In genomic region chr7:101379302-101379701, GRCh38 we compare ENCODE assay signal across 21 cellular contexts. TPM values are rescaled to one million over a fixed set of nuclear protein-coding genes. Genes with fewer than 3 reads are reported as not detected.
DNase-seq lines count a peak whose midpoint lies in the region; ATAC-seq, FAIRE-seq and TF ChIP-seq lines count a peak whose summit lies in the region.
"Had no signal": no experiment of that assay in that cellular context is flagged by ENCODE, and none has a peak within 500 bp of the region (broad histone marks: within the 10 kb centered on the region; RNA-seq: fewer than 3 reads in every experiment).

No MANE protein-coding gene starts in this region.

- peak overlapping the region; percentile 86 to 97 (median 93); a peak in 6 of 7 replicates for H3K27ac Mint-ChIP-seq in H9
- H3K27ac Mint-ChIP-seq in astrocyte (ENCODE audit: unreplicated experiment): peak overlapping the region; percentile 29
- H3K27ac Mint-ChIP-seq: CD4-positive, alpha-beta T cell had no signal

- H3K4ac ChIP-seq in H9 (ENCODE audit: low read depth, low read length): no peak overlapping the region
- no peak overlapping the region for H3K4ac ChIP-seq in mesendoderm (ENCODE audit: low read depth, low read length)
- H3K4ac ChIP-seq in trophoblast cell (ENCODE audit: low read depth, low read length): peak overlapping the region; percentile 61

- H4K91ac ChIP-seq in H9 (ENCODE audit: insufficient read length, low read depth, low read length): no peak overlapping the region
- H4K91ac ChIP-seq in trophoblast cell (ENCODE audit: low read depth, low read length): peak overlapping the region; percentile 95

- no peaks in the 10 kb centered on the region for H3K23me2 ChIP-seq in H9 (ENCODE audit: insufficient read length, low read depth, low read length, poor library complexity, severe bottlenecking)

- H4K5ac ChIP-seq in H9 (ENCODE audit: insufficient read length, low read depth, low read length): no peak overlapping the region
- no peak overlapping the region for H4K5ac ChIP-seq in mesendoderm (ENCODE audit: low read length)

- H3K27ac ChIP-seq in H9 (ENCODE audit: insufficient read length, low read depth, low read length) (no peak overlapping the region), astrocyte (ENCODE audit: low read depth, low read length) (no peak overlapping the region), mesendoderm (ENCODE audit: low read depth, low read length) (peak overlapping the region; percentile 66), trophoblast cell (ENCODE audit: low read depth, low read length) (peak overlapping the region; percentile 97)

- no peaks in the 10 kb centered on the region for H3K27me3 ChIP-seq in H9 (ENCODE audit: insufficient read depth, low read length)
- H3K27me3 ChIP-seq in astrocyte (ENCODE audit: insufficient read depth, low read length): peaks cover 7% of the 10 kb centered on the region
- no peaks in the 10 kb centered on the region for H3K27me3 ChIP-seq in mesendoderm (ENCODE audit: insufficient read depth, low read length, poor library complexity)
- no peaks in the 10 kb centered on the region for H3K27me3 ChIP-seq in trophoblast cell (ENCODE audit: insufficient read depth, low read length)
- H3K27me3 ChIP-seq: MG63 had no signal

- no peak overlapping the region for H2BK20ac ChIP-seq in H9 (ENCODE audit: low read depth, low read length, poor library complexity, severe bottlenecking)

- peaks cover 14 to 15% of the 10 kb centered on the region in 2 experiments for H3K4me1 Mint-ChIP-seq in H9
- peaks cover 24% of the 10 kb centered on the region for H3K4me1 Mint-ChIP-seq in astrocyte (ENCODE audit: low read depth, unreplicated experiment)

- H3K36me3 Mint-ChIP-seq in H9 (ENCODE audit: insufficient read depth in 1 of 3, low read depth in 3 of 3): peaks cover 31 to 60% (median 53%) of the 10 kb centered on the region in 3 experiments
- H3K36me3 Mint-ChIP-seq in astrocyte (ENCODE audit: low read depth, unreplicated experiment): no peaks in the 10 kb centered on the region

- WGBS in H9 (ENCODE audit: extremely low coverage, insufficient read length, low lambda C conversion rate): no CpG with 5 or more reads among the region's 4 CpGs
- WGBS in mesendoderm (ENCODE audit: extremely low coverage, insufficient coverage, low lambda C conversion rate): no CpG with 5 or more reads among the region's 4 CpGs
- no CpG with 5 or more reads among the region's 4 CpGs for WGBS in trophoblast cell (ENCODE audit: extremely low coverage, insufficient coverage, insufficient read length)

- H3K79me2 ChIP-seq in H9 (ENCODE audit: insufficient read depth, low read length) (no peaks in the 10 kb centered on the region), astrocyte (ENCODE audit: insufficient read depth, low read length) (no peaks in the 10 kb centered on the region), mesendoderm (ENCODE audit: control insufficient read depth, insufficient read depth, low read length) (peaks cover 4% of the 10 kb centered on the region), trophoblast cell (ENCODE audit: control insufficient read depth, insufficient read depth, low read length, poor library complexity) (peaks cover 8% of the 10 kb centered on the region)

- H3K4me3 Mint-ChIP-seq in H9 (no peak overlapping the region), astrocyte (ENCODE audit: unreplicated experiment) (no peak overlapping the region)
- H3K4me3 Mint-ChIP-seq: CD4-positive, alpha-beta T cell had no signal

- no peak for TF ChIP-seq CTCF in H9 (conservative IDR thresholded peaks at IDR 0.05)
- no peak for TF ChIP-seq CTCF in astrocyte (IDR thresholded peaks at IDR 0.05; ENCODE audit: insufficient read depth, low read depth, low read length)

- H3K9me3 Mint-ChIP-seq in H9 (peaks cover 11 to 14% of the 10 kb centered on the region in 2 experiments), astrocyte (ENCODE audit: unreplicated experiment) (peaks cover 7% of the 10 kb centered on the region)
- H3K9me3 Mint-ChIP-seq: CD4-positive, alpha-beta T cell had no signal

- H4K12ac ChIP-seq in trophoblast cell (ENCODE audit: low read depth, low read length): peak overlapping the region; percentile 40

- no peaks in the 10 kb centered on the region for H3K79me1 ChIP-seq in H9 (ENCODE audit: insufficient read depth, low read depth, low read length, poor library complexity, severe bottlenecking)
- H3K79me1 ChIP-seq in mesendoderm (ENCODE audit: low read length): peaks cover 5% of the 10 kb centered on the region
- peaks cover 26% of the 10 kb centered on the region for H3K79me1 ChIP-seq in trophoblast cell (ENCODE audit: low read length)

- H2BK15ac ChIP-seq in H9 (ENCODE audit: low read depth, low read length) (no peak overlapping the region), mesendoderm (replicated peaks; ENCODE audit: low read depth) (no peak overlapping the region)

- H3K4me1 ChIP-seq in H9 (ENCODE audit: insufficient read depth, low read length) (0 out of 2 replicates have a peak, but pooled peaks cover 3% of the 10 kb centered on the region), astrocyte (ENCODE audit: insufficient read depth, low read length) (peaks cover 3% of the 10 kb centered on the region), mesendoderm (ENCODE audit: control insufficient read depth, low read depth, low read length) (peaks cover 2% of the 10 kb centered on the region), trophoblast cell (ENCODE audit: control insufficient read depth in 1 of 2, insufficient read depth in 2 of 2, low read length in 2 of 2) (peaks cover 27% of the 10 kb centered on the region in 2 experiments)

- FAIRE-seq in astrocyte (lab: Jason Lieb, UNC): no peak

- H3K36me3 ChIP-seq in astrocyte (ENCODE audit: insufficient read depth, low read length) (no peaks in the 10 kb centered on the region), mesendoderm (ENCODE audit: control insufficient read depth, insufficient read depth, low read length) (no peaks in the 10 kb centered on the region), trophoblast cell (ENCODE audit: control insufficient read depth in 1 of 2, insufficient read depth in 2 of 2, low read length in 2 of 2) (peaks cover 0 to 2% of the 10 kb centered on the region in 2 experiments)
- H3K36me3 ChIP-seq: MG63 had no signal

- no peak for ATAC-seq in GM19467 (IDR thresholded peaks at IDR 0.05; ENCODE audit: unreplicated experiment)
- ATAC-seq: HCT116 had no signal

- H4K8ac ChIP-seq in H9 (replicated peaks; ENCODE audit: insufficient read length, low read depth, low read length) (no peak overlapping the region), mesendoderm (ENCODE audit: low read depth, low read length) (no peak overlapping the region), trophoblast cell (ENCODE audit: low read depth, low read length) (peak overlapping the region; percentile 87)

- H3K9ac ChIP-seq in H9 (ENCODE audit: extremely low read depth, insufficient read length, low read length) (no peak overlapping the region), astrocyte (ENCODE audit: low read length) (no peak overlapping the region), mesendoderm (ENCODE audit: low read length) (no peak overlapping the region), trophoblast cell (ENCODE audit: low read length) (no peak overlapping the region)

- H3K4me3 ChIP-seq in astrocyte (ENCODE audit: insufficient read depth, low read depth, low read length) (no peak overlapping the region), mesendoderm (ENCODE audit: low read length) (no peak overlapping the region), trophoblast cell (ENCODE audit: low read depth, low read length) (no peak overlapping the region)
- H3K4me3 ChIP-seq: MG63 had no signal

- H3K14ac ChIP-seq in H9 (ENCODE audit: insufficient read depth, low read length) (no peak overlapping the region), trophoblast cell (ENCODE audit: low read length) (peak overlapping the region; percentile 94)

- H3K23ac ChIP-seq in H9 (ENCODE audit: insufficient read length, low read depth, low read length): no peak overlapping the region
- H3K23ac ChIP-seq in mesendoderm (ENCODE audit: low read length): peak overlapping the region; percentile 18
- H3K23ac ChIP-seq in trophoblast cell (ENCODE audit: low read length): peak overlapping the region; percentile 64

- no peak overlapping the region for H2AFZ ChIP-seq in H9 (ENCODE audit: low read length)
- peak overlapping the region; percentile 26 for H2AFZ ChIP-seq in astrocyte (ENCODE audit: low read depth, low read length)
- peak overlapping the region; percentile 48 for H2AFZ ChIP-seq in trophoblast cell (ENCODE audit: insufficient read depth, low read length, poor library complexity)

- H3K9me3 ChIP-seq in H9 (ENCODE audit: control insufficient read depth, low read depth, low read length): peaks cover 8% of the 10 kb centered on the region
- no peaks in the 10 kb centered on the region for H3K9me3 ChIP-seq in astrocyte (ENCODE audit: insufficient read depth, low read depth, low read length)
- H3K9me3 ChIP-seq in trophoblast cell (ENCODE audit: insufficient read depth, low read depth, low read length): peaks cover 3% of the 10 kb centered on the region
- H3K9me3 ChIP-seq: MG63 had no signal

- DNase-seq in H9: no peak
- DNase-seq in astrocyte (ENCODE audit: low read depth): no peak
- no peak for DNase-seq in mesendoderm
- DNase-seq in trophoblast cell: no peak
- no peak for DNase-seq in NCI-H1417 treated with DMSO at 0.1 percent for 48 hours (lab: John Stamatoyannopoulos, UW)
- no peak for DNase-seq in epidermal melanocyte (ENCODE audit: insufficient read length, low spot score)
- DNase-seq in GM03348 (ENCODE audit: low spot score): no peak
- DNase-seq: Calu3; CD4-positive, alpha-beta T cell; DMS53; Karpas-422; NCI-H1092; NCI-H187; NCI-H2171; NCI-H446 treated with DMSO at 0.1 percent for 48 hours; NK-92 treated with Interleukin-12 subunit alpha and Interleukin-12 subunit beta, amount 100 ng/mL, for 24 hours; SHP77 treated with DMSO at 0.1 percent for 48 hours had no signal

- H3T11ph ChIP-seq in H9 (ENCODE audit: low read length): no peak overlapping the region

- H3K56ac ChIP-seq in H9 (ENCODE audit: insufficient read length, low read depth, low read length) (no peak overlapping the region), mesendoderm (ENCODE audit: low read length) (peak overlapping the region; percentile 28)

- H2BK120ac ChIP-seq in H9 (ENCODE audit: low read depth, low read length, poor library complexity, severe bottlenecking) (no peak overlapping the region), mesendoderm (ENCODE audit: low read depth, low read length) (no peak overlapping the region), trophoblast cell (ENCODE audit: insufficient read depth, low read length, poor library complexity) (peak overlapping the region; percentile 99)

- H4K20me1 ChIP-seq in H9 (ENCODE audit: control insufficient read depth, insufficient read depth, insufficient read length): no peaks in the 10 kb centered on the region
- H4K20me1 ChIP-seq in astrocyte (ENCODE audit: insufficient read depth, low read length): no peaks in the 10 kb centered on the region

- no peak overlapping the region for H3K4me2 ChIP-seq in H9 (ENCODE audit: insufficient read depth, insufficient read length, low read length)
- no peak overlapping the region for H3K4me2 ChIP-seq in astrocyte (ENCODE audit: low read length)
- H3K4me2 ChIP-seq in mesendoderm (ENCODE audit: low read length): no peak overlapping the region
- H3K4me2 ChIP-seq in trophoblast cell (ENCODE audit: low read length): peak overlapping the region; percentile 19

- no peak overlapping the region for H2BK12ac ChIP-seq in H9 (ENCODE audit: insufficient read length, low read depth, low read length)
- H2BK12ac ChIP-seq in trophoblast cell (ENCODE audit: low read length): peak overlapping the region; percentile 95

- H2AK5ac ChIP-seq in H9 (ENCODE audit: insufficient read length, low read length) (no peak overlapping the region), mesendoderm (ENCODE audit: low read length) (no peak overlapping the region), trophoblast cell (ENCODE audit: low read length) (peak overlapping the region; percentile 96)

- H3K27me3 Mint-ChIP-seq in H9 (ENCODE audit: low read depth) (no peaks in the 10 kb centered on the region), astrocyte (ENCODE audit: low read depth, unreplicated experiment) (no peaks in the 10 kb centered on the region)
- H3K27me3 Mint-ChIP-seq: CD4-positive, alpha-beta T cell had no signal

- H2BK5ac ChIP-seq in H9 (ENCODE audit: insufficient read length, low read length) (no peak overlapping the region), mesendoderm (ENCODE audit: low read length) (peak overlapping the region; percentile 1), trophoblast cell (ENCODE audit: low read depth, low read length, poor library complexity) (peak overlapping the region; percentile 96)

- H3K18ac ChIP-seq in H9 (ENCODE audit: insufficient read length, low read depth, low read length) (no peak overlapping the region), mesendoderm (ENCODE audit: low read length) (no peak overlapping the region), trophoblast cell (ENCODE audit: low read length) (peak overlapping the region; percentile 96)

RNA-seq across cellular contexts. Expression of gene COL26A1, which starts 16.6 kb away (rescaled TPM):
- total RNA-seq in H9 (2021) (41.5 and 42.6 TPM in 2 replicates), astrocyte (6.8 and 7.1 TPM in 2 replicates)
- polyA plus RNA-seq in mesendoderm (2013, experiment 1 of 2): 38.5 TPM
- 40.8 TPM for polyA plus RNA-seq in mesendoderm (2013, experiment 2 of 2)
- 121 and 128 TPM in 2 replicates for polyA plus RNA-seq in trophoblast cell (2013)
- total RNA-seq: Calu3; CD4-positive, alpha-beta T cell; OCI-LY7 had no signal

RNA-seq across cellular contexts. Expression of gene IFT22, which starts 57.7 kb away (rescaled TPM):
- 19.8 and 21.3 TPM in 2 replicates for total RNA-seq in H9 (2021)
- 20.9 and 23.5 TPM in 2 replicates for total RNA-seq in astrocyte
- 24.3 TPM for polyA plus RNA-seq in mesendoderm (2013, experiment 1 of 2)
- polyA plus RNA-seq in mesendoderm (2013, experiment 2 of 2): 23.9 TPM
- polyA plus RNA-seq in trophoblast cell (2013): 24.4 and 26.1 TPM in 2 replicates

Comparison
In these comparisons a context has a peak if more than half of its experiments do, and no peak if none do; other contexts are left out.
1. H3K27ac ChIP-seq: peak in mesendoderm (single experiment) and trophoblast cell (single experiment); none in H9 (single experiment) and astrocyte (single experiment).